Comparison of ENCODE assay signal across 28 cellular contexts in genomic region chrX:119147486-119147885, GRCh38. TPM values are rescaled to one million over a fixed set of nuclear protein-coding genes. Genes with fewer than 3 reads are reported as not detected.
DNase-seq lines count a peak whose midpoint lies in the region; ATAC-seq and FAIRE-seq lines count a peak whose summit lies in the region.
"Had no signal": no experiment of that assay in that cellular context is flagged by ENCODE, and none has a peak within 500 bp of the region (broad histone marks: within the 10 kb centered on the region; RNA-seq: fewer than 3 reads in every experiment).

No MANE protein-coding gene starts in this region.

- DNase-seq in Caki2 (ENCODE audit: low read depth) (peak; percentile 18), RCC 7860 (ENCODE audit: low spot score) (peak; percentile 8), left lobe of liver (ENCODE audit: low spot score) (peak; percentile 64), renal cortical epithelial cell (ENCODE audit: low read depth) (peak; percentile 76), NCI-H446 treated with DMSO at 0.1 percent for 48 hours (lab: John Stamatoyannopoulos, UW) (no peak)
- DNase-seq: CD4-positive, CD25-positive, alpha-beta regulatory T cell; DMS79 treated with DMSO at 0.1 percent for 48 hours; GF-D8; Karpas-422; NCI-H1092; NCI-H1417 treated with DMSO at 0.1 percent for 48 hours; NCI-H1694 treated with DMSO at 0.1 percent for 48 hours; NCI-H2081 treated with DMSO at 0.1 percent for 48 hours; NCI-H2171; NCI-H226; NCI-H524; NCI-H82; NK-92 treated with Interleukin-12 subunit alpha and Interleukin-12 subunit beta, amount 100 ng/mL, for 24 hours; PC-9; Right ventricle myocardium superior; RPMI8226 had no signal

- ATAC-seq in left lobe of liver (peak; percentile 89), HG03175 (IDR thresholded peaks at IDR 0.05; ENCODE audit: unreplicated experiment) (no peak), GM19467 (IDR thresholded peaks at IDR 0.05; ENCODE audit: unreplicated experiment) (no peak)
- ATAC-seq: HCT116 had no signal

- in situ Hi-C loops in Caki2 (cut with HindIII; ENCODE audit: low pct_unique_long_range_greater_than_20kb, low sequenced_read_pairs) = no loop called here

- FAIRE-seq in RCC 7860 (lab: Jason Lieb, UNC) = no peak
- FAIRE-seq: GM12892, H1 had no signal

RNA-seq across cellular contexts. Expression of gene KIAA1210, which starts 19.9 kb away (rescaled TPM):
- not detected in 2 replicates for total RNA-seq in Caki2 (2014; rRNA removed; shearing (Covaris generic); ENCODE audit: low replicate concordance)
- total RNA-seq in left lobe of liver = not detected
- total RNA-seq in renal cortical epithelial cell = not detected in 2 replicates
- total RNA-seq: A172; CD4-positive, CD25-positive, alpha-beta regulatory T cell; H1; PC-9; Right ventricle myocardium superior; SJSA1 had no signal
